Comparison of ENCODE assay signal across 10 cellular contexts in the genomic region with DNA sequence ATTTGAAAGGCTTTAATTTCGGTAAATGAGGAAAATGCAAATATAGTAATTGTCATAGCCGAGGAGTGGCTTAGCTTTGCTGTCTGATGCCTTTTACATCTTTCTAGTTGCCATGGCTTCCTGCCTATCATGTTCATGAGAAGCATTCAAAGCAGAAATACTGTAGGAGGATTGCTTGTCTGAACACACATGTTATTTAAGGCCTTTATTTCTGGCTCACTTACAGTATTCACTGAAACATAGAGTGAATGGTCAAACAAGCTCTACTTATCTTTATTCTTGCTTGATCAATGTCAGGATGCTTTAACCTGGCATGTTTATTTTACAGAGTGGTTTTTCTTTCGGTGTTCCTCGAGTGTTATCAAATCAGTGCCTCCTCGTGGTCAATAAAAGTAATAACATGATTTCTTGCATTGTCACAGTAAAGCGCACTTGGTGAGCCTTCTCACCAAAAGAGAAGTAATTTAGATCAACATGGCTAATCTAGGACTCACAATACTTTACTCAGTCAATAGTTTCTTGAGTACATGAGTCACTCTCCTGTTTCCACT.
DNase-seq lines count a peak whose midpoint lies in the region; ATAC-seq, FAIRE-seq and TF ChIP-seq lines count a peak whose summit lies in the region.
"Had no signal": no experiment of that assay in that cellular context is flagged by ENCODE, and none has a peak within 500 bp of the region (broad histone marks: within the 10 kb centered on the region; RNA-seq: fewer than 3 reads in every experiment).

No MANE protein-coding gene starts in this region.

- no peak overlapping the region for H3K4me3 ChIP-seq in upper lobe of right lung
- H3K4me3 ChIP-seq: lung had no signal

- peak; percentile 2 for DNase-seq in Caki2 (ENCODE audit: low read depth)
- DNase-seq in HT1080 (ENCODE audit: low read depth): peak; percentile 34
- DNase-seq in SK-N-DZ (ENCODE audit: low spot score): peak; percentile 33
- no peak for DNase-seq in HCEC 1CT
- no peak for DNase-seq in upper lobe of right lung
- no peak for DNase-seq in stimulated activated CD4-positive, alpha-beta T cell treated with anti-CD3 and anti-CD28 coated beads, Interleukin-4, amount 100 ng/mL, for 24 hours

- H3K4me1 ChIP-seq in upper lobe of right lung: no peaks in the 10 kb centered on the region

- no peak for ATAC-seq in GM21390 (IDR thresholded peaks at IDR 0.05; ENCODE audit: unreplicated experiment)
- ATAC-seq in upper lobe of right lung: no peak

- in situ Hi-C loops in Caki2 (cut with HindIII; ENCODE audit: low pct_unique_long_range_greater_than_20kb, low sequenced_read_pairs): no loop called here

- peak; percentile 81 for FAIRE-seq in islet of Langerhans (lab: Jason Lieb, UNC)

- peaks cover 6% of the 10 kb centered on the region for H3K9me3 ChIP-seq in upper lobe of right lung

- intact Hi-C loops in upper lobe of right lung (cut with DNase I): no loop called here

- no peak for TF ChIP-seq CTCF in upper lobe of right lung (IDR thresholded peaks at IDR 0.05)

- no peak overlapping the region for H3K27ac ChIP-seq in upper lobe of right lung
- H3K27ac ChIP-seq: HL-60 had no signal

- H3K36me3 ChIP-seq in upper lobe of right lung: no peaks in the 10 kb centered on the region

- H3K27me3 ChIP-seq in upper lobe of right lung: no peaks in the 10 kb centered on the region

Comparison
In these comparisons a context has a peak if more than half of its experiments do, and no peak if none do; other contexts are left out.
1. DNase-seq: peak in Caki2 (single experiment), HT1080 (single experiment) and SK-N-DZ (single experiment); none in HCEC 1CT (single experiment), upper lobe of right lung (single experiment) and stimulated activated CD4-positive, alpha-beta T cell treated with anti-CD3 and anti-CD28 coated beads, Interleukin-4, amount 100 ng/mL, for 24 hours (single experiment).